8 cellular contexts compared by ENCODE assay signal in genomic region chr2:241149675-241149924, GRCh38. TPM values are rescaled to one million over a fixed set of nuclear protein-coding genes. Genes with fewer than 3 reads are reported as not detected.
A peak's percentile ranks its signal among the peaks of the same experiment; 100 is the strongest.
DNase-seq lines count a peak whose midpoint lies in the region; ATAC-seq, FAIRE-seq and TF ChIP-seq lines count a peak whose summit lies in the region.

No MANE protein-coding gene starts in this region.

- no peaks in the 10 kb centered on the region for H3K27me3 Mint-ChIP-seq in activated naive CD8-positive, alpha-beta T cell

- TF ChIP-seq EP300 in HepG2 (IDR thresholded peaks at IDR 0.05; ENCODE audit: low read depth in 2 of 2, low read length in 2 of 2) (no peak), HepG2 (CRISPR knock-in tag; IDR thresholded peaks at IDR 0.05; ENCODE audit: borderline replicate concordance) (no peak), tibial nerve (IDR thresholded peaks at IDR 0.05) (no peak)

- FAIRE-seq in HepG2 (lab: Jason Lieb, UNC), result no peak

- DNase-seq in HepG2 (ENCODE audit: low spot score) (no peak), tibial nerve (ENCODE audit: low spot score in 2 of 2) (no peak)
- DNase-seq in activated effector memory CD4-positive, alpha-beta T cell treated with anti-CD3 and anti-CD28 coated beads, Interleukin-2, amount 50 U/mL, for 16 hours, result no peak

- H3K9me3 ChIP-seq in HepG2 (ENCODE audit: low read length), result no peaks in the 10 kb centered on the region
- H3K9me3 ChIP-seq in tibial nerve, result no peaks in the 10 kb centered on the region

- H3K27ac ChIP-seq in HepG2 (ENCODE audit: extremely low read length, insufficient read depth, low read length), result peak overlapping the region; percentile 36
- H3K27ac ChIP-seq in tibial nerve, result peak overlapping the region in 3 of 4 donors; percentile 1 to 92 (median 45)

- peak overlapping the region; percentile 94 for H3K4me3 Mint-ChIP-seq in activated naive CD8-positive, alpha-beta T cell

- ATAC-seq in GM18867 (IDR thresholded peaks at IDR 0.05; ENCODE audit: unreplicated experiment) (peak; percentile 11), HG02970 (IDR thresholded peaks at IDR 0.05; ENCODE audit: low FRiP score, unreplicated experiment) (peak; percentile 11), HepG2 (peak; percentile 35), GM18519 (IDR thresholded peaks at IDR 0.05; ENCODE audit: low FRiP score, unreplicated experiment) (no peak), GM19324 (IDR thresholded peaks at IDR 0.05; ENCODE audit: low FRiP score, unreplicated experiment) (no peak)

- in situ Hi-C loops in HepG2 (cut with HindIII; ENCODE audit: extremely low pct_ligation_motif_present, low pct_unique_long_range_greater_than_20kb), result no loop called here

- H3K79me2 ChIP-seq in HepG2 (ENCODE audit: insufficient read depth, low read length), result peaks cover 22% of the 10 kb centered on the region

- H3K4me1 ChIP-seq in HepG2 (ENCODE audit: insufficient read depth, low read length) (peaks cover 25% of the 10 kb centered on the region), tibial nerve (peaks cover 0 to 25% (median 12%) of the 10 kb centered on the region in 4 donors)

- H3K27ac Mint-ChIP-seq in activated naive CD8-positive, alpha-beta T cell, result peak overlapping the region; percentile 78

- POLR2A ChIA-PET in HepG2 (lab: Yijun Ruan, JAX), result interaction anchor here (0.8 to 2.7 kb wide), 14 partner anchors 13 to 293 kb away, joined by 3 to 21 read pairs (median 4); partner anchors contain the start of gene MTERF4

- H3K36me3 ChIP-seq in HepG2 (replicated peaks in 1 of 2; ENCODE audit: control insufficient read depth in 1 of 2, insufficient read depth in 2 of 2, low read length in 2 of 2) (peaks cover 3 to 6% of the 10 kb centered on the region in 2 experiments; a peak in 3 of 5 replicates), tibial nerve (peaks cover 0 to 17% (median 0%) of the 10 kb centered on the region in 3 donors)

- no peak; a peak in 1 of 4 replicates for TF ChIP-seq POLR2A in HepG2 (IDR thresholded peaks at IDR 0.05; ENCODE audit: insufficient read depth in 1 of 2, low read depth in 2 of 2, low read length in 2 of 2)
- no peak for TF ChIP-seq POLR2A in tibial nerve (IDR thresholded peaks at IDR 0.05)

- WGBS in HepG2 (ENCODE audit: low lambda C conversion rate), result 0% methylated on average over 21 of the region's 23 CpGs
- 0% methylated on average over 16 of the region's 23 CpGs; no CpG with 5 or more reads in 1 of the 2 donors for WGBS in tibial nerve, 2 donors

- TF ChIP-seq CTCF in HepG2 (CRISPR knock-in tag; IDR thresholded peaks at IDR 0.05) (no peak), tibial nerve (IDR thresholded peaks at IDR 0.05) (no peak)

- H3K9ac ChIP-seq in HepG2 (ENCODE audit: insufficient read depth, low read depth, low read length), result peak overlapping the region; percentile 70

- H3K4me3 ChIP-seq in HepG2 (replicated peaks in 1 of 3; ENCODE audit: insufficient read depth in 1 of 3, low read depth in 2 of 3, low read length in 3 of 3), result peak overlapping the region; percentile 83 to 96 (median 91)
- peak overlapping the region; percentile 70 to 92 (median 86) for H3K4me3 ChIP-seq in tibial nerve

- peaks cover 41% of the 10 kb centered on the region for H3K4me1 Mint-ChIP-seq in activated naive CD8-positive, alpha-beta T cell (ENCODE audit: low read depth)

- BruUV-seq in HepG2 (replicated peaks; lab: Mats Ljungman, UMichigan), result no TSS peak

- no peak for TF ChIP-seq RAD21 in HepG2 (CRISPR knock-in tag; IDR thresholded peaks at IDR 0.05)

- H3K27me3 ChIP-seq in HepG2 (ENCODE audit: control insufficient read depth in 1 of 2, insufficient read depth in 2 of 2, low read length in 2 of 2), result no peaks in the 10 kb centered on the region; a peak in 1 of 5 replicates
- no peaks in the 10 kb centered on the region for H3K27me3 ChIP-seq in tibial nerve

- CTCF ChIA-PET in HepG2 (lab: Yijun Ruan, JAX; ENCODE audit: low intra/inter-chr PET ratio, low total read pairs), result interaction anchor here (1.9 kb wide), 1 partner anchor 71 kb away, joined by 9 read pairs; no protein-coding TSS in a partner anchor

- H3K36me3 Mint-ChIP-seq in activated naive CD8-positive, alpha-beta T cell, result no peaks in the 10 kb centered on the region

- no peak overlapping the region for H2AFZ ChIP-seq in HepG2 (ENCODE audit: low read length)

- peak overlapping the region; percentile 99 for H3K4me2 ChIP-seq in HepG2 (ENCODE audit: low read depth, low read length)

- intact Hi-C loops in HepG2 (cut with micrococcal nuclease; ENCODE audit: unreplicated experiment), result loop anchor here (1.0 to 2.0 kb wide), 2 partner anchors 47 to 56 kb away; partner anchors contain the start of gene MTERF4

- no peaks in the 10 kb centered on the region for H3K9me3 Mint-ChIP-seq in activated naive CD8-positive, alpha-beta T cell (ENCODE audit: low read depth)

- H4K20me1 ChIP-seq in HepG2 (ENCODE audit: insufficient read depth, low read length), result no peaks in the 10 kb centered on the region

RNA-seq across cellular contexts. Expression of gene PASK, which starts 0.3 kb away (rescaled TPM):
- 16.0 and 17.0 TPM in 2 replicates for total RNA-seq in HepG2 (2016; rRNA removed; fragmentation: Illumina TruSeq; extraction: Trizol)
- 18.0 and 28.0 TPM in 2 replicates for total RNA-seq in HepG2 (2016; cell fraction: cytosol; rRNA removed; fragmentation: Illumina TruSeq; extraction: Trizol; ENCODE audit: low read depth)
- 14.4 and 17.9 TPM in 2 replicates for total RNA-seq in HepG2 (2016; cell fraction: insoluble cytoplasmic fraction; rRNA removed; fragmentation: Illumina TruSeq; extraction: Trizol)
- 5.9 and 7.8 TPM in 2 replicates for total RNA-seq in HepG2 (2016; cell fraction: membrane; rRNA removed; fragmentation: Illumina TruSeq; extraction: Trizol)
- total RNA-seq in HepG2 (2016; cell fraction: nucleus; rRNA removed; fragmentation: Illumina TruSeq; extraction: Trizol), result 22.6 and 27.5 TPM in 2 replicates
- polyA plus RNA-seq in HepG2 (2011; rRNA removed), result 6.9 and 7.1 TPM in 2 replicates
- 2.1 and 4.1 TPM in 2 replicates for polyA plus RNA-seq in HepG2 (2011; cell fraction: cytosol; rRNA removed)
- polyA plus RNA-seq in HepG2 (2011; cell fraction: nucleus; rRNA removed), result 36.3 and 40.3 TPM in 2 replicates
- polyA plus RNA-seq in HepG2 (2012), result 6.8 and 9.6 TPM in 2 replicates
- polyA plus RNA-seq in HepG2 (2016; cell fraction: cytosol; fragmentation: Illumina TruSeq; extraction: Trizol; ENCODE audit: low read depth), result 0.79 and 1.0 TPM in 2 replicates
- 9.2 and 11.1 TPM in 2 replicates for polyA plus RNA-seq in HepG2 (2016; cell fraction: insoluble cytoplasmic fraction; fragmentation: Illumina TruSeq; extraction: Trizol; ENCODE audit: low read depth)
- polyA plus RNA-seq in HepG2 (2016; cell fraction: membrane; fragmentation: Illumina TruSeq; extraction: Trizol; ENCODE audit: low read depth), result 1.7 and 2.3 TPM in 2 replicates
- 79.4 and 83.7 TPM in 2 replicates for polyA plus RNA-seq in HepG2 (2016; cell fraction: nucleus; fragmentation: Illumina TruSeq; extraction: Trizol; ENCODE audit: insufficient read depth, low read depth)
- 28.2 and 32.5 TPM in 2 replicates for polyA minus RNA-seq in HepG2 (2011; rRNA and poly(A)+ RNA removed; ENCODE audit: low replicate concordance)
- polyA minus RNA-seq in HepG2 (2011; cell fraction: cytosol; rRNA and poly(A)+ RNA removed), result 3.7 and 15.6 TPM in 2 replicates
- 10.7 and 14.4 TPM in 2 replicates for polyA minus RNA-seq in HepG2 (2011; cell fraction: nucleus; rRNA and poly(A)+ RNA removed)
- total RNA-seq in tibial nerve, result 1 to 10 TPM; 4.1 to 8.1 (median 5.9) TPM

RNA-seq across cellular contexts. Expression of gene PPP1R7, which starts 0.7 kb away (rescaled TPM):
- total RNA-seq in HepG2 (2016; rRNA removed; fragmentation: Illumina TruSeq; extraction: Trizol) (67.9 and 77.2 TPM in 2 replicates), tibial nerve (10 to 100 TPM; 29.5 to 53.8 (median 38.1) TPM)
- 27.7 and 40.5 TPM in 2 replicates for total RNA-seq in HepG2 (2016; cell fraction: cytosol; rRNA removed; fragmentation: Illumina TruSeq; extraction: Trizol; ENCODE audit: low read depth)
- total RNA-seq in HepG2 (2016; cell fraction: insoluble cytoplasmic fraction; rRNA removed; fragmentation: Illumina TruSeq; extraction: Trizol), result 78.8 and 81.3 TPM in 2 replicates
- total RNA-seq in HepG2 (2016; cell fraction: membrane; rRNA removed; fragmentation: Illumina TruSeq; extraction: Trizol), result 33.9 and 34.7 TPM in 2 replicates
- 31.6 and 35.8 TPM in 2 replicates for total RNA-seq in HepG2 (2016; cell fraction: nucleus; rRNA removed; fragmentation: Illumina TruSeq; extraction: Trizol)
- 27.4 and 33.3 TPM in 2 replicates for polyA plus RNA-seq in HepG2 (2011; rRNA removed)
- polyA plus RNA-seq in HepG2 (2011; cell fraction: cytosol; rRNA removed), result 19.4 and 25.1 TPM in 2 replicates
- polyA plus RNA-seq in HepG2 (2011; cell fraction: nucleus; rRNA removed), result 14.7 and 16.8 TPM in 2 replicates
- polyA plus RNA-seq in HepG2 (2012), result 43.0 and 56.8 TPM in 2 replicates
- polyA plus RNA-seq in HepG2 (2016; cell fraction: cytosol; fragmentation: Illumina TruSeq; extraction: Trizol; ENCODE audit: low read depth), result 29.9 and 37.7 TPM in 2 replicates
- 99.4 and 106 TPM in 2 replicates for polyA plus RNA-seq in HepG2 (2016; cell fraction: insoluble cytoplasmic fraction; fragmentation: Illumina TruSeq; extraction: Trizol; ENCODE audit: low read depth)
- polyA plus RNA-seq in HepG2 (2016; cell fraction: membrane; fragmentation: Illumina TruSeq; extraction: Trizol; ENCODE audit: low read depth), result 34.4 and 34.7 TPM in 2 replicates
- polyA plus RNA-seq in HepG2 (2016; cell fraction: nucleus; fragmentation: Illumina TruSeq; extraction: Trizol; ENCODE audit: insufficient read depth, low read depth), result 52.8 and 60.1 TPM in 2 replicates
- 22.5 and 25.7 TPM in 2 replicates for polyA minus RNA-seq in HepG2 (2011; rRNA and poly(A)+ RNA removed; ENCODE audit: low replicate concordance)
- polyA minus RNA-seq in HepG2 (2011; cell fraction: cytosol; rRNA and poly(A)+ RNA removed), result 18.4 and 24.7 TPM in 2 replicates
- polyA minus RNA-seq in HepG2 (2011; cell fraction: nucleus; rRNA and poly(A)+ RNA removed), result 24.0 and 27.0 TPM in 2 replicates

RNA-seq across cellular contexts. Expression of gene ANO7, which starts 38.9 kb away (rescaled TPM):
- total RNA-seq in HepG2 (2016; rRNA removed; fragmentation: Illumina TruSeq; extraction: Trizol), result 3.7 and 4.9 TPM in 2 replicates
- 1.7 and 1.9 TPM in 2 replicates for total RNA-seq in HepG2 (2016; cell fraction: cytosol; rRNA removed; fragmentation: Illumina TruSeq; extraction: Trizol; ENCODE audit: low read depth)
- 2.9 and 5.5 TPM in 2 replicates for total RNA-seq in HepG2 (2016; cell fraction: insoluble cytoplasmic fraction; rRNA removed; fragmentation: Illumina TruSeq; extraction: Trizol)
- total RNA-seq in HepG2 (2016; cell fraction: membrane; rRNA removed; fragmentation: Illumina TruSeq; extraction: Trizol), result 3.2 and 4.1 TPM in 2 replicates
- 4.7 and 5.1 TPM in 2 replicates for total RNA-seq in HepG2 (2016; cell fraction: nucleus; rRNA removed; fragmentation: Illumina TruSeq; extraction: Trizol)
- polyA plus RNA-seq in HepG2 (2011; rRNA removed), result 4.1 and 4.9 TPM in 2 replicates
- polyA plus RNA-seq in HepG2 (2011; cell fraction: cytosol; rRNA removed), result 2.9 and 3.9 TPM in 2 replicates
- 29.8 and 33.6 TPM in 2 replicates for polyA plus RNA-seq in HepG2 (2011; cell fraction: nucleus; rRNA removed)
- polyA plus RNA-seq in HepG2 (2012), result 8.8 and 10.8 TPM in 2 replicates
- polyA plus RNA-seq in HepG2 (2016; cell fraction: cytosol; fragmentation: Illumina TruSeq; extraction: Trizol; ENCODE audit: low read depth), result 3.3 and 3.8 TPM in 2 replicates
- 7.5 and 11.5 TPM in 2 replicates for polyA plus RNA-seq in HepG2 (2016; cell fraction: insoluble cytoplasmic fraction; fragmentation: Illumina TruSeq; extraction: Trizol; ENCODE audit: low read depth)
- polyA plus RNA-seq in HepG2 (2016; cell fraction: membrane; fragmentation: Illumina TruSeq; extraction: Trizol; ENCODE audit: low read depth), result 7.5 and 8.6 TPM in 2 replicates
- polyA plus RNA-seq in HepG2 (2016; cell fraction: nucleus; fragmentation: Illumina TruSeq; extraction: Trizol; ENCODE audit: insufficient read depth, low read depth), result 14.9 and 15.8 TPM in 2 replicates
- polyA minus RNA-seq in HepG2 (2011; rRNA and poly(A)+ RNA removed; ENCODE audit: low replicate concordance), result 1.1 and 16.7 TPM in 2 replicates
- polyA minus RNA-seq in HepG2 (2011; cell fraction: cytosol; rRNA and poly(A)+ RNA removed), result 5.1 and 8.4 TPM in 2 replicates
- polyA minus RNA-seq in HepG2 (2011; cell fraction: nucleus; rRNA and poly(A)+ RNA removed), result 13.8 and 18.4 TPM in 2 replicates
- 1 to 10 TPM in 1 of 4 donors, under 1 TPM in 3; 0.42 to 1.2 (median 0.51) TPM for total RNA-seq in tibial nerve

RNA-seq across cellular contexts. Expression of gene MTERF4, which starts 47.5 kb away (rescaled TPM):
- total RNA-seq in HepG2 (2016; rRNA removed; fragmentation: Illumina TruSeq; extraction: Trizol) (59.8 and 61.5 TPM in 2 replicates), tibial nerve (10 to 100 TPM; 28.9 to 60.5 (median 38.9) TPM)
- 20.2 and 20.4 TPM in 2 replicates for total RNA-seq in HepG2 (2016; cell fraction: cytosol; rRNA removed; fragmentation: Illumina TruSeq; extraction: Trizol; ENCODE audit: low read depth)
- total RNA-seq in HepG2 (2016; cell fraction: insoluble cytoplasmic fraction; rRNA removed; fragmentation: Illumina TruSeq; extraction: Trizol), result 57.2 and 63.4 TPM in 2 replicates
- total RNA-seq in HepG2 (2016; cell fraction: membrane; rRNA removed; fragmentation: Illumina TruSeq; extraction: Trizol), result 27.2 and 28.3 TPM in 2 replicates
- total RNA-seq in HepG2 (2016; cell fraction: nucleus; rRNA removed; fragmentation: Illumina TruSeq; extraction: Trizol), result 47.3 and 61.7 TPM in 2 replicates
- polyA plus RNA-seq in HepG2 (2011; rRNA removed), result 37.1 and 50.5 TPM in 2 replicates
- polyA plus RNA-seq in HepG2 (2011; cell fraction: cytosol; rRNA removed), result 29.8 and 33.1 TPM in 2 replicates
- polyA plus RNA-seq in HepG2 (2011; cell fraction: nucleus; rRNA removed), result 71.5 and 77.4 TPM in 2 replicates
- polyA plus RNA-seq in HepG2 (2012), result 27.8 and 38.2 TPM in 2 replicates
- 18.2 and 22.9 TPM in 2 replicates for polyA plus RNA-seq in HepG2 (2016; cell fraction: cytosol; fragmentation: Illumina TruSeq; extraction: Trizol; ENCODE audit: low read depth)
- 67.1 and 69.1 TPM in 2 replicates for polyA plus RNA-seq in HepG2 (2016; cell fraction: insoluble cytoplasmic fraction; fragmentation: Illumina TruSeq; extraction: Trizol; ENCODE audit: low read depth)
- polyA plus RNA-seq in HepG2 (2016; cell fraction: membrane; fragmentation: Illumina TruSeq; extraction: Trizol; ENCODE audit: low read depth), result 20.0 and 22.3 TPM in 2 replicates
- polyA plus RNA-seq in HepG2 (2016; cell fraction: nucleus; fragmentation: Illumina TruSeq; extraction: Trizol; ENCODE audit: insufficient read depth, low read depth), result 82.3 and 82.6 TPM in 2 replicates
- polyA minus RNA-seq in HepG2 (2011; rRNA and poly(A)+ RNA removed; ENCODE audit: low replicate concordance), result 31.6 and 46.9 TPM in 2 replicates
- polyA minus RNA-seq in HepG2 (2011; cell fraction: cytosol; rRNA and poly(A)+ RNA removed), result 15.7 and 20.7 TPM in 2 replicates
- polyA minus RNA-seq in HepG2 (2011; cell fraction: nucleus; rRNA and poly(A)+ RNA removed), result 76.1 and 79.6 TPM in 2 replicates

Comparison
In these comparisons a context has a peak if more than half of its experiments do, and no peak if none do; other contexts are left out.
1. ATAC-seq: peak in GM18867 (single experiment), HG02970 (single experiment) and HepG2 (single experiment); none in GM18519 (single experiment) and GM19324 (single experiment).